In the genomic region with DNA sequence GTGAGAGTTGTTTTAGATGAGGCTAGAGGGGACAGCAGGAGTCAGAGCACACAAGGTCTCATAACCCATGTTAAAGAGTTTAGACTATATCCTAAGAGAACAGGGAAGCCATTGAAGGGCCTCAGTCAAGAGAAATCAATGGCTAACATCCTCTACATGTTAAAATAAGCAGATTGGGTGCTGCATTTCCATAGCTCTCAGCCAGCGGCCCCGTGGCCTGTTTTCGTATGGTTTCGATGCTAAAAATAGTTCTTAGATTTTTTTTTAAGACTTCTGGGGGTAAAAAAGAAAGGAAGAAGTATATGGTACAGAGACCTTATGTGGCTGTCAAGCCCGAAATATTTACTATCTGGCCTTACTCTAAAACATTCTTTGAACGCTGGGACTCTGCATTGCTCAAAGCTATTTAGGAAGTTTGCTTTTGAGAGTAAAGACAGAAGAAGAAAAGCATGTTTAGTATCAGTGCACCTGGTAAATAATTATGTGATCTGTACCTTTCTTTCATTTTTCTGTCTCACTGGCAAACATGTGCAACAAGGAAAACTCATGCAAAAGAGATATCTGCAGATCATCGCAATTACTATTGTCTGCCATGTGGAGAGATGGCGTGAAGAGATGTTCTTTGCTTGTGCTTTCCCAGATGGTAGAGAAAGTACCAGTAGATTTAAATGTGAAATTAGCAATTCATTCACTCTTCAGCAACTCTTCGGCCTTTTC, we compare ENCODE assay signal across 16 cellular contexts. TPM values are rescaled to one million over a fixed set of nuclear protein-coding genes. Genes with fewer than 3 reads are reported as not detected.
DNase-seq lines count a peak whose midpoint lies in the region; ATAC-seq and TF ChIP-seq lines count a peak whose summit lies in the region.
"Had no signal": no experiment of that assay in that cellular context is flagged by ENCODE, and none has a peak within 500 bp of the region (broad histone marks: within the 10 kb centered on the region; RNA-seq: fewer than 3 reads in every experiment).

No MANE protein-coding gene starts in this region.

- H3K27ac Mint-ChIP-seq in T-helper 2 cell treated with Interferon-gamma antibody and Interleukin-4, amounts not matched to agents 5 μg/mL and 100 μg/mL, for 36 hours, result peak overlapping the region; percentile 63
- peak overlapping the region; percentile 35 for H3K27ac Mint-ChIP-seq in activated B cell treated with CpG ODN at 0.5 μM for 24 hours

- H3K27me3 ChIP-seq in psoas muscle (ENCODE audit: insufficient read depth in 3 of 3, low read length in 2 of 3), result no peaks in the 10 kb centered on the region
- H3K27me3 ChIP-seq in body of pancreas, result no peaks in the 10 kb centered on the region
- H3K27me3 ChIP-seq: brain microvascular endothelial cell, upper lobe of left lung had no signal

- peak overlapping the region; percentile 47 for H3K4me3 Mint-ChIP-seq in T-helper 2 cell treated with Interferon-gamma antibody and Interleukin-4, amounts not matched to agents 5 μg/mL and 100 μg/mL, for 36 hours
- H3K4me3 Mint-ChIP-seq in activated B cell treated with CpG ODN at 0.5 μM for 24 hours, result no peak overlapping the region

- ATAC-seq in GM21515 (IDR thresholded peaks at IDR 0.05; ENCODE audit: unreplicated experiment) (peak; percentile 54), activated B cell treated with CpG ODN at 0.5 μM for 24 hours (ENCODE audit: low read depth) (no peak), psoas muscle (no peak), body of pancreas (no peak), GM18511 (IDR thresholded peaks at IDR 0.05; ENCODE audit: unreplicated experiment) (no peak)

- H3K4me3 ChIP-seq in psoas muscle (no peak overlapping the region), body of pancreas (no peak overlapping the region)
- H3K4me3 ChIP-seq: upper lobe of left lung had no signal

- H3K36me3 ChIP-seq in psoas muscle (ENCODE audit: insufficient read depth in 1 of 2, low read depth in 1 of 2) (peaks cover 0 to 43% of the 10 kb centered on the region in 2 donors), body of pancreas (replicated peaks in 1 of 2; ENCODE audit: insufficient read depth in 1 of 2, low read depth in 2 of 2) (no peaks in the 10 kb centered on the region)

- peaks cover 50% of the 10 kb centered on the region for H3K4me1 Mint-ChIP-seq in T-helper 2 cell treated with Interferon-gamma antibody and Interleukin-4, amounts not matched to agents 5 μg/mL and 100 μg/mL, for 36 hours (ENCODE audit: low read depth)
- peaks cover 10% of the 10 kb centered on the region for H3K4me1 Mint-ChIP-seq in activated B cell treated with CpG ODN at 0.5 μM for 24 hours

- CTCF ChIA-PET in activated B cell treated with CpG ODN at 0.5 μM for 24 hours (lab: Charles Lee), result interaction anchor here (1.6 kb wide), 1 partner anchor 25 kb away, joined by 5 read pairs; no protein-coding TSS in a partner anchor

- POLR2A ChIA-PET in activated B cell treated with CpG ODN at 0.5 μM for 24 hours (lab: Charles Lee), result no interaction called here

- WGBS in psoas muscle, 3 donors, result 68 to 74% (median 69%) methylated on average over 9 of the region's 9 CpGs
- 69 to 81% methylated on average over 8 to 9 of the region's 9 CpGs for WGBS in body of pancreas, 2 donors

- TF ChIP-seq CTCF in activated B cell treated with CpG ODN at 0.5 μM for 24 hours (IDR thresholded peaks at IDR 0.05) (no peak), psoas muscle (IDR thresholded peaks at IDR 0.05) (no peak), body of pancreas (IDR thresholded peaks at IDR 0.05) (no peak)

- no peak for TF ChIP-seq POLR2A in body of pancreas (IDR thresholded peaks at IDR 0.05)

- H3K4me1 ChIP-seq in psoas muscle (peaks cover 41% of the 10 kb centered on the region), body of pancreas (peaks cover 92% of the 10 kb centered on the region)

- peaks cover 60% of the 10 kb centered on the region for H3K36me3 Mint-ChIP-seq in T-helper 2 cell treated with Interferon-gamma antibody and Interleukin-4, amounts not matched to agents 5 μg/mL and 100 μg/mL, for 36 hours (ENCODE audit: low read depth)
- H3K36me3 Mint-ChIP-seq in activated B cell treated with CpG ODN at 0.5 μM for 24 hours (ENCODE audit: low read depth), result peaks cover 43% of the 10 kb centered on the region

- H3K9me3 ChIP-seq in psoas muscle (no peaks in the 10 kb centered on the region), body of pancreas (no peaks in the 10 kb centered on the region)
- H3K9me3 ChIP-seq: upper lobe of left lung had no signal

- no peak for DNase-seq in T-helper 2 cell treated with Interferon-gamma antibody and Interleukin-4, amounts not matched to agents 5 μg/mL and 100 μg/mL, for 36 hours (ENCODE audit: low spot score)
- DNase-seq in T-helper 2 cell (no peak), activated B cell treated with CpG ODN at 0.5 μM for 24 hours (no peak), psoas muscle (no peak), posterior cingulate gyrus (no peak), body of pancreas (no peak)
- DNase-seq: activated T-cell treated with anti-CD3 and anti-CD28 coated beads for 4 hours; brain microvascular endothelial cell; effector memory CD4-positive, alpha-beta T cell; foreskin fibroblast; NCI-H1092; NCI-H446 treated with DMSO at 0.1 percent for 48 hours; occipital lobe; upper lobe of left lung had no signal

- intact Hi-C loops in activated B cell treated with CpG ODN at 0.5 μM for 24 hours (cut with micrococcal nuclease) (no loop called here), psoas muscle (cut with DNase I) (loop anchor here in 1 of 2 donors (10.0 kb wide), 1 partner anchor 115 kb away; a partner anchor contains a TSS), posterior cingulate gyrus (cut with DNase I) (no loop called here), body of pancreas (cut with DNase I) (no loop called here)

- no peaks in the 10 kb centered on the region for H3K27me3 Mint-ChIP-seq in T-helper 2 cell treated with Interferon-gamma antibody and Interleukin-4, amounts not matched to agents 5 μg/mL and 100 μg/mL, for 36 hours (ENCODE audit: low read depth)
- no peaks in the 10 kb centered on the region for H3K27me3 Mint-ChIP-seq in activated B cell treated with CpG ODN at 0.5 μM for 24 hours

- peak overlapping the region; percentile 76 for H3K27ac ChIP-seq in psoas muscle
- peak overlapping the region in 2 of 4 donors; percentile 19 to 34 for H3K27ac ChIP-seq in body of pancreas
- H3K27ac ChIP-seq: brain microvascular endothelial cell had no signal

- H3K9me3 Mint-ChIP-seq in T-helper 2 cell treated with Interferon-gamma antibody and Interleukin-4, amounts not matched to agents 5 μg/mL and 100 μg/mL, for 36 hours, result no peaks in the 10 kb centered on the region
- no peaks in the 10 kb centered on the region for H3K9me3 Mint-ChIP-seq in activated B cell treated with CpG ODN at 0.5 μM for 24 hours

RNA-seq across cellular contexts. Expression of a gene that starts 8.4 kb away (rescaled TPM):
- total RNA-seq in activated B cell treated with CpG ODN at 0.5 μM for 24 hours (9.4 and 10.5 TPM in 2 replicates), psoas muscle (1 to 10 TPM; 3.1 to 7.0 (median 5.3) TPM), body of pancreas (1 to 10 TPM; 5.6 to 7.8 TPM)
- 1 to 10 TPM; 1.4 to 5.8 (median 2.4) TPM for polyA plus RNA-seq in psoas muscle

RNA-seq across cellular contexts. Expression of a gene that starts 38.8 kb away (rescaled TPM):
- total RNA-seq in activated B cell treated with CpG ODN at 0.5 μM for 24 hours, result not detected in 2 replicates
- total RNA-seq in psoas muscle, result 1 to 10 TPM; 1.2 to 2.9 (median 1.3) TPM
- 1 to 10 TPM; 1.4 to 1.7 (median 1.7) TPM for polyA plus RNA-seq in psoas muscle
- 1 to 10 TPM; 3.1 to 4.6 TPM for total RNA-seq in body of pancreas

RNA-seq across cellular contexts. Expression of a gene that starts 48.7 kb away (rescaled TPM):
- total RNA-seq in activated B cell treated with CpG ODN at 0.5 μM for 24 hours (not detected in 2 replicates), psoas muscle (not detected), body of pancreas (not detected)
- not detected for polyA plus RNA-seq in psoas muscle
- total RNA-seq: occipital lobe, upper lobe of left lung had no signal

RNA-seq across cellular contexts. Expression of a gene that starts 49.7 kb away (rescaled TPM):
- 36.0 and 37.1 TPM in 2 replicates for total RNA-seq in activated B cell treated with CpG ODN at 0.5 μM for 24 hours
- 100 to 1,000 TPM in 1 of 4 donors, 10 to 100 TPM in 3; 75.2 to 116 (median 78.3) TPM for total RNA-seq in psoas muscle
- 100 to 1,000 TPM in 2 of 3 donors, 10 to 100 TPM in 1; 65.7 to 236 (median 162) TPM for polyA plus RNA-seq in psoas muscle
- total RNA-seq in body of pancreas, result 10 to 100 TPM; 25.2 to 33.0 TPM

RNA-seq across cellular contexts. Expression of a gene that starts 51.6 kb away (rescaled TPM):
- total RNA-seq in activated B cell treated with CpG ODN at 0.5 μM for 24 hours, result not detected in 2 replicates
- total RNA-seq in psoas muscle, result 1 to 10 TPM; 1.6 to 4.2 (median 2.9) TPM
- polyA plus RNA-seq in psoas muscle, result under 1 TPM; 0.16 to 0.70 (median 0.44) TPM
- not detected for total RNA-seq in body of pancreas
- total RNA-seq: occipital lobe, upper lobe of left lung had no signal
